In genomic region chr3:128311441-128311844, GRCh38 we compare ENCODE assay signal across 22 cellular contexts.
DNase-seq lines count a peak whose midpoint lies in the region; ATAC-seq lines count a peak whose summit lies in the region.
"Had no signal": no experiment of that assay in that cellular context is flagged by ENCODE, and none has a peak within 500 bp of the region (broad histone marks: within the 10 kb centered on the region; RNA-seq: fewer than 3 reads in every experiment).

No MANE protein-coding gene starts in this region.

- H3K4me3 ChIP-seq in neuronal stem cell (ENCODE audit: low read length in 2 of 2), result no peak overlapping the region
- H3K4me3 ChIP-seq: dorsolateral prefrontal cortex, hepatocyte, skin epidermis had no signal

- intact Hi-C loops in left cardiac atrium (cut with DNase I), result loop anchor here in 1 of 2 donors (10.0 kb wide), 1 partner anchor 137 kb away; no protein-coding TSS in a partner anchor

- H3K9me3 ChIP-seq in neuronal stem cell (replicated peaks in 1 of 2; ENCODE audit: control insufficient read depth in 2 of 2, insufficient read depth in 1 of 2, low read depth in 1 of 2, low read length in 2 of 2), result no peaks in the 10 kb centered on the region

- peaks cover 2 to 3% of the 10 kb centered on the region in 2 donors for H3K4me1 ChIP-seq in neuronal stem cell (ENCODE audit: control insufficient read depth in 2 of 2, insufficient read depth in 1 of 2, low read depth in 1 of 2, low read length in 2 of 2)

- no peak overlapping the region for H2BK120ac ChIP-seq in neuronal stem cell (ENCODE audit: low read depth, low read length)

- no peaks in the 10 kb centered on the region for H3K27me3 ChIP-seq in neuronal stem cell (ENCODE audit: control insufficient read depth in 3 of 3, insufficient read depth in 3 of 3, low read depth in 1 of 3, low read length in 3 of 3)
- H3K27me3 ChIP-seq: dorsolateral prefrontal cortex, hepatocyte had no signal

- H2BK5ac ChIP-seq in neuronal stem cell (ENCODE audit: low read length), result no peak overlapping the region

- peak overlapping the region; percentile 23 for H4K91ac ChIP-seq in neuronal stem cell (ENCODE audit: low read depth, low read length, poor library complexity)

- WGBS in neuronal stem cell (ENCODE audit: extremely low coverage in 2 of 2, insufficient read length in 2 of 2, insufficient replicate concordance in 1 of 2), 2 donors, result no CpG with 5 or more reads among the region's 5 CpGs

- no peak overlapping the region for H3K4me2 ChIP-seq in neuronal stem cell (ENCODE audit: insufficient read depth, low read length, poor library complexity, severe bottlenecking)
- H3K4me2 ChIP-seq: hepatocyte had no signal

- H2AK5ac ChIP-seq in neuronal stem cell (ENCODE audit: low read depth, low read length), result no peak overlapping the region

- H2BK15ac ChIP-seq in neuronal stem cell (ENCODE audit: low read length), result no peak overlapping the region

- H2AFZ ChIP-seq in neuronal stem cell (ENCODE audit: low read length), result no peak overlapping the region
- H2AFZ ChIP-seq: hepatocyte had no signal

- H2BK12ac ChIP-seq in neuronal stem cell (ENCODE audit: low read length), result no peak overlapping the region

- ATAC-seq in left cardiac atrium (peak; percentile 71 to 75), HG03039 (IDR thresholded peaks at IDR 0.05; ENCODE audit: unreplicated experiment) (no peak), HG03521 (IDR thresholded peaks at IDR 0.05; ENCODE audit: unreplicated experiment) (no peak)
- ATAC-seq: natural killer cell; stimulated activated naive CD8-positive, alpha-beta T cell treated with anti-CD3 and anti-CD28 coated beads, Interleukin-15, amount 100 ng/mL, for 72 hours had no signal

- no peaks in the 10 kb centered on the region for H3K36me3 ChIP-seq in neuronal stem cell (replicated peaks in 1 of 2; ENCODE audit: control insufficient read depth in 2 of 2, insufficient read depth in 2 of 2, low read length in 2 of 2)

- no peak overlapping the region for H4K8ac ChIP-seq in neuronal stem cell (ENCODE audit: low read depth, low read length)

- no peak overlapping the region for H3K14ac ChIP-seq in neuronal stem cell (ENCODE audit: low read length)

- H3K9ac ChIP-seq in neuronal stem cell (ENCODE audit: low read depth, low read length, poor library complexity), result no peak overlapping the region

- peak overlapping the region; percentile 45 for H3K23ac ChIP-seq in neuronal stem cell (ENCODE audit: low read depth, low read length, poor library complexity)

- H3K4ac ChIP-seq in neuronal stem cell (ENCODE audit: low read length), result no peak overlapping the region

- no peak overlapping the region for H3K27ac ChIP-seq in neuronal stem cell (replicated peaks; ENCODE audit: low read length)
- H3K27ac ChIP-seq: dorsolateral prefrontal cortex, epithelial cell of prostate, hepatocyte, skin epidermis had no signal

- H3K18ac ChIP-seq in neuronal stem cell (ENCODE audit: low read length), result no peak overlapping the region

- peak; percentile 33 for DNase-seq in activated CD8-positive, alpha-beta memory T cell treated with anti-CD3 and anti-CD28 coated beads for 24 hours
- no peak for DNase-seq in activated CD8-positive, alpha-beta memory T cell treated with anti-CD3 and anti-CD28 coated beads, Interleukin-2, amount 50 U/mL, for 4 hours
- no peak for DNase-seq in left cardiac atrium
- no peak for DNase-seq in neuronal stem cell (ENCODE audit: low spot score)
- DNase-seq in NCI-H1930 (lab: John Stamatoyannopoulos, UW), result no peak
- DNase-seq in activated gamma-delta T cell treated with Interleukin-2 at 50 U/mL for 16 hours, result no peak
- DNase-seq: activated CD4-positive, alpha-beta T cell treated with anti-CD3 and anti-CD28 coated beads for 1 hour; activated gamma-delta T cell; amniotic stem cell; Calu3; natural killer cell; NCI-H1105; NCI-H526; posterior cingulate gyrus; trophoblast cell had no signal

- H3K79me1 ChIP-seq in neuronal stem cell (ENCODE audit: low read depth, low read length), result no peaks in the 10 kb centered on the region

Comparison
In these comparisons a context has a peak if more than half of its experiments do, and no peak if none do; other contexts are left out.
1. ATAC-seq: peak in left cardiac atrium (2 of 2); none in HG03039 (single experiment) and HG03521 (single experiment).